ENCODE assay signal across 8 cellular contexts in the genomic region with DNA sequence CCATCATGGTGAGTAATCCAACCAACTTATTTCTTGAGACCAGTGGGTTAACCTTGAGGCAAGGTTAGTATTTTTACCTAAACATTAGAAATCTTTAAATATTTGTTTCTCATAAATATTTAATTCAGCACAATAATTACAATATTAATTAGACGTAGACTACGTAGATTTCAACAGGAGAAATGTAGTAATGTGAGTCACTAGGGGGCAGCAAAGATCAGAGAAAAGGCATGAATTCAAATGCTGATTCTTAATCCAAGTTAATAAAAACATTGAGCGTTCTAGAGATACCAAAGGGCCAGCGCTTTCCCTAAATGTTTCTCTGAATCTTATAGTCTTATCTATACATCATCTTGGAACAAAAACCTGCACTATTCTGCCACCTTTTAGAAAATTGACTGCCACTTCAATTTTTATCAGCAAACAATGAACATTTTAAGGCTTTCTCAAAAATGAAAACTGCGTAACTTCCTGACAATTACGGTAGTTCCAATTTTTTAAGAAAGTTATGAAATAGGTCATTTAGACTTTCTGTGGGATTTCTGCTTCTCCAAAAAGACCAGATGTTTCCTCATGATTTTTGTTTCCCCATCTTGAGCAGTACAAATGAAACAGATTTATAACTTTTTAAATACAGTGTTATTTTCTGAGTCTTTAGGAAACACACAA.
DNase-seq lines count a peak whose midpoint lies in the region; ATAC-seq, FAIRE-seq and TF ChIP-seq lines count a peak whose summit lies in the region.

No MANE protein-coding gene starts in this region.

- no peaks in the 10 kb centered on the region for H3K27me3 Mint-ChIP-seq in astrocyte (ENCODE audit: low read depth, unreplicated experiment)

- no peak overlapping the region for H3K9ac ChIP-seq in astrocyte (ENCODE audit: low read length)

- peaks cover 2% of the 10 kb centered on the region for H3K4me1 Mint-ChIP-seq in astrocyte (ENCODE audit: low read depth, unreplicated experiment)

- H2AFZ ChIP-seq in astrocyte (ENCODE audit: low read depth, low read length) = peak overlapping the region; percentile 42

- H3K9me3 ChIP-seq in astrocyte (ENCODE audit: insufficient read depth, low read depth, low read length) = no peaks in the 10 kb centered on the region
- no peaks in the 10 kb centered on the region for H3K9me3 ChIP-seq in right cardiac atrium (ENCODE audit: control insufficient read depth, low read length)

- DNase-seq in activated gamma-delta T cell treated with anti-CD3 and anti-CD28 coated beads, Interleukin-2, amount 50 U/mL, for 16 hours (ENCODE audit: low read depth) = peak; percentile 1
- DNase-seq in activated gamma-delta T cell (lab: John Stamatoyannopoulos, UW) (no peak), NCI-H460 (ENCODE audit: extremely low read depth, low read depth) (peak; percentile 84), astrocyte (ENCODE audit: low read depth) (peak; percentile 42), right cardiac atrium (no peak), sciatic nerve (ENCODE audit: low spot score) (no peak), GM12891 (ENCODE audit: insufficient read length, low spot score) (no peak)

- ATAC-seq in HG02759 (IDR thresholded peaks at IDR 0.05; ENCODE audit: unreplicated experiment) = peak; percentile 61
- ATAC-seq in right cardiac atrium = peak; percentile 78 to 79
- ATAC-seq in sciatic nerve = peak; percentile 93

- H3K27ac ChIP-seq in astrocyte (ENCODE audit: low read depth, low read length) = no peak overlapping the region
- no peak overlapping the region for H3K27ac ChIP-seq in right cardiac atrium (ENCODE audit: low read length)

- H3K36me3 ChIP-seq in astrocyte (ENCODE audit: insufficient read depth, low read length) = no peaks in the 10 kb centered on the region

- no peaks in the 10 kb centered on the region for H3K36me3 Mint-ChIP-seq in astrocyte (ENCODE audit: low read depth, unreplicated experiment)

- H3K27ac Mint-ChIP-seq in astrocyte (ENCODE audit: unreplicated experiment) = no peak overlapping the region

- H3K4me3 Mint-ChIP-seq in astrocyte (ENCODE audit: unreplicated experiment) = no peak overlapping the region

- WGBS in right cardiac atrium = 9% methylated on average over 6 of the region's 6 CpGs

- intact Hi-C loops in right cardiac atrium (cut with DNase I) (loop anchor here (2.0 to 10.0 kb wide), 5 partner anchors 63 to 260 kb away; a partner anchor contains a TSS), sciatic nerve (cut with DNase I) (loop anchor here (5.0 kb wide), 1 partner anchor 180 kb away; a partner anchor contains a TSS)

- peak; percentile 72 for TF ChIP-seq CTCF in astrocyte (IDR thresholded peaks at IDR 0.05; ENCODE audit: insufficient read depth, low read depth, low read length)

- no peak overlapping the region for H3K4me3 ChIP-seq in astrocyte (ENCODE audit: insufficient read depth, low read depth, low read length)
- peak overlapping the region; percentile 89 for H3K4me3 ChIP-seq in right cardiac atrium (ENCODE audit: low read length)

- no peak for TF ChIP-seq POLR2A in GM12891 (IDR thresholded peaks at IDR 0.05; ENCODE audit: low read depth, low read length)

- H3K9me3 Mint-ChIP-seq in astrocyte (ENCODE audit: unreplicated experiment) = no peaks in the 10 kb centered on the region

- no peaks in the 10 kb centered on the region for H4K20me1 ChIP-seq in astrocyte (ENCODE audit: insufficient read depth, low read length)

- H3K27me3 ChIP-seq in astrocyte (ENCODE audit: insufficient read depth, low read length) (no peaks in the 10 kb centered on the region), right cardiac atrium (ENCODE audit: control insufficient read depth, insufficient read depth) (no peaks in the 10 kb centered on the region)

- no peaks in the 10 kb centered on the region for H3K4me1 ChIP-seq in astrocyte (ENCODE audit: insufficient read depth, low read length)
- no peaks in the 10 kb centered on the region for H3K4me1 ChIP-seq in right cardiac atrium (ENCODE audit: control insufficient read depth, insufficient read depth, low read length)

- FAIRE-seq in astrocyte (lab: Jason Lieb, UNC) = no peak
- FAIRE-seq in GM12891 (lab: Jason Lieb, UNC) = no peak

- H3K4me2 ChIP-seq in astrocyte (ENCODE audit: low read length) = peak overlapping the region; percentile 67

- no peaks in the 10 kb centered on the region for H3K79me2 ChIP-seq in astrocyte (ENCODE audit: insufficient read depth, low read length)

TF ChIP-seq in GM12891, 5 proteins besides CTCF, POLR2A, EP300 and RAD21:
- TF ChIP-seq POU2F2 (IDR thresholded peaks at IDR 0.05; ENCODE audit: low read depth, low read length) (no peak), SPI1 (IDR thresholded peaks at IDR 0.05; ENCODE audit: low read depth, low read length) (no peak), POLR2AphosphoS5 (IDR thresholded peaks at IDR 0.05; ENCODE audit: low read depth, low read length) (no peak), TAF1 (IDR thresholded peaks at IDR 0.05; ENCODE audit: low read depth, low read length) (no peak), PAX5 (IDR thresholded peaks at IDR 0.05; ENCODE audit: insufficient read depth, low read length, severe bottlenecking) (no peak)

Comparison
In these comparisons a context has a peak if more than half of its experiments do, and no peak if none do; other contexts are left out.
1. DNase-seq: peak in activated gamma-delta T cell treated with anti-CD3 and anti-CD28 coated beads, Interleukin-2, amount 50 U/mL, for 16 hours (single experiment), NCI-H460 (single experiment) and astrocyte (single experiment); none in activated gamma-delta T cell (single experiment), right cardiac atrium (0 of 3), sciatic nerve (single experiment) and GM12891 (single experiment).
2. Peak in every context shown above with its lines, with median percentiles within 50 percentile points of each other: ATAC-seq.